Comparison of ENCODE assay signal across 8 cellular contexts in the genomic region with DNA sequence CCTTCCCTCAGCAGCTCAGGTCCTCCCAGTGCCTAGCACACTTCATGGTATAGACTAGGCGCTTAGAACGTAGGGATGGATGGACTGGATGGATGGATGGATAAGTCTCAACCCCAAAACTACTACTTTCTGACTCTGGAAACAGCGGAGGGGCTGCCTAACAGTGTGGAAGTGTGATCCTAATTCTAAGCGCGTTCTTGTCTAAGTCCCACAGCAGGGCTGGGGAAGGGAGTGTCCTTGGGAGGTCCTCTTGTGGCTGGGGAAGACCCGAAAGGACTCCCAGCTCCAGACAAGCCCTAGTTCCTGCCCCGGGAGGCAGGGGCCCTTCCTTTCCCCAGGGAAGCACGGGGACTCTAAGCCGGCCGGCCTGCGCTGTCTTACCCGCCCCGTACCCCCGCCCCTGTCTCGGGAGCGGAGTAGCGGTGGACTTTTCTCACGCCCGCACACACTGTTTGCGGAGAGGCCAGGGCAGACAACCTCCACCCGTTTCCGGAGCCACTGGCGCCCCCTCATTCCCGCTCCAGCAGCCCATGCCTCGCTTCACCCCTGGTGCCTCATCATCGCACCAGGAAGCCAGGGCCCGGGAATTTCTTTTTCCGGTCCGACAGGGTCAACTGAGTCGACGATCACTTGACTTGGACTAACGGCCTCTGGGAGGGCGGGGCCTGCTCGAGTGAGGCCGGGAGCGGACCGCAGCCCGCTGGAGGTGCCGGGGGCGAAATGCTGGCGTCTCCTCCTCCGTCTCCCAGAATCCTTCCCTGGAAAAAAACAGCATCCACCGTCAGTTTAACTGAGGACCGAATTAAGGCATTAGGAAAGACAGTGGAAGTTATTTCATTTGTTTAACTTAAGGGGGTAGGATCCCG.
DNase-seq lines count a peak whose midpoint lies in the region; ATAC-seq and TF ChIP-seq lines count a peak whose summit lies in the region.

No MANE protein-coding gene starts in this region.

- CTCF ChIA-PET in activated B cell treated with CpG ODN at 0.5 μM for 24 hours (lab: Charles Lee): no interaction called here

- H3K9ac ChIP-seq in liver (ENCODE audit: low read depth in 1 of 2, low read length in 2 of 2): peak overlapping the region; percentile 21 to 60

- peaks cover 12% of the 10 kb centered on the region for H3K27me3 Mint-ChIP-seq in activated B cell treated with CpG ODN at 0.5 μM for 24 hours

- intact Hi-C loops in activated B cell treated with CpG ODN at 0.5 μM for 24 hours (cut with micrococcal nuclease): no loop called here

- peak; percentile 25 for DNase-seq in NCI-H1436 (lab: John Stamatoyannopoulos, UW)
- no peak for DNase-seq in NCI-H1436 treated with DMSO at 0.1 percent for 48 hours (lab: John Stamatoyannopoulos, UW)
- peak; percentile 38 to 41 for DNase-seq in Kasumi-1 (lab: John Stamatoyannopoulos, UW)
- DNase-seq in activated B cell treated with CpG ODN at 0.5 μM for 24 hours: no peak
- DNase-seq in stimulated activated CD4-positive, alpha-beta T cell treated with anti-CD3 and anti-CD28 coated beads, Interleukin-2, amount 100 ng/mL, for 24 hours: peak; percentile 59 to 61
- no peak for DNase-seq in SHP77 treated with DMSO at 0.1 percent for 48 hours (lab: John Stamatoyannopoulos, UW)

- H3K4me3 Mint-ChIP-seq in activated B cell treated with CpG ODN at 0.5 μM for 24 hours: peak overlapping the region; percentile 72

- H3K27ac ChIP-seq in ectodermal cell (ENCODE audit: insufficient read depth, low read depth, low read length, poor library complexity, severe bottlenecking): no peak overlapping the region
- H3K27ac ChIP-seq in liver (ENCODE audit: low read depth in 1 of 2, low read length in 2 of 2): peak overlapping the region; percentile 41 to 65

- H3K9me3 Mint-ChIP-seq in activated B cell treated with CpG ODN at 0.5 μM for 24 hours: no peaks in the 10 kb centered on the region

- ATAC-seq in activated B cell treated with CpG ODN at 0.5 μM for 24 hours (ENCODE audit: low read depth): peak; percentile 37

- H3K36me3 Mint-ChIP-seq in activated B cell treated with CpG ODN at 0.5 μM for 24 hours (ENCODE audit: low read depth): no peaks in the 10 kb centered on the region

- 10 to 11% methylated on average over 45 of the region's 45 CpGs for WGBS in ectodermal cell, 2 experiments
- WGBS in liver: 9% methylated on average over 45 of the region's 45 CpGs

- TF ChIP-seq CTCF in activated B cell treated with CpG ODN at 0.5 μM for 24 hours (IDR thresholded peaks at IDR 0.05): no peak
- no peak for TF ChIP-seq CTCF in liver (IDR thresholded peaks at IDR 0.05; ENCODE audit: low read depth, low read length, missing input control)

- H3K9me3 ChIP-seq in ectodermal cell (ENCODE audit: control insufficient read depth, low read length) (no peaks in the 10 kb centered on the region), liver (ENCODE audit: control insufficient read depth in 4 of 4, low read length in 3 of 4) (no peaks in the 10 kb centered on the region)

- H3K4me1 ChIP-seq in ectodermal cell (ENCODE audit: control insufficient read depth, insufficient read depth, low read length) (no peaks in the 10 kb centered on the region), liver (ENCODE audit: control insufficient read depth in 4 of 4, insufficient read depth in 4 of 4, low read length in 3 of 4) (peaks cover 0 to 11% (median 3%) of the 10 kb centered on the region in 4 donors)

- peak in 1 of 2 donors; percentile 21 for TF ChIP-seq RAD21 in liver (IDR thresholded peaks at IDR 0.05)

- peaks cover 1% of the 10 kb centered on the region for H3K4me1 Mint-ChIP-seq in activated B cell treated with CpG ODN at 0.5 μM for 24 hours

- H3K27me3 ChIP-seq in ectodermal cell (ENCODE audit: control insufficient read depth, insufficient read depth, low read length, poor library complexity, severe bottlenecking) (peaks cover 9% of the 10 kb centered on the region), liver (ENCODE audit: control insufficient read depth in 4 of 4, insufficient read depth in 4 of 4, low read length in 3 of 4) (no peaks in the 10 kb centered on the region)

- H3K4me3 ChIP-seq in ectodermal cell (ENCODE audit: insufficient read depth, low read depth, low read length) (peak overlapping the region; percentile 33), liver (ENCODE audit: low read depth in 1 of 3, low read length in 3 of 3) (peak overlapping the region; percentile 51 to 69 (median 60))

- no peak overlapping the region for H3K27ac Mint-ChIP-seq in activated B cell treated with CpG ODN at 0.5 μM for 24 hours

- no peaks in the 10 kb centered on the region for H3K36me3 ChIP-seq in ectodermal cell (ENCODE audit: control insufficient read depth, insufficient read depth, low read length)
- H3K36me3 ChIP-seq in liver (ENCODE audit: control insufficient read depth in 4 of 4, insufficient read depth in 3 of 4, low read depth in 1 of 4, low read length in 3 of 4): no peaks in the 10 kb centered on the region

- POLR2A ChIA-PET in activated B cell treated with CpG ODN at 0.5 μM for 24 hours (lab: Charles Lee): no interaction called here

TF ChIP-seq in liver, 16 proteins besides CTCF, POLR2A, EP300 and RAD21:
- peak; percentile 79 to 87 for TF ChIP-seq RXRA (IDR thresholded peaks at IDR 0.05)
- TF ChIP-seq, protein P1, sequence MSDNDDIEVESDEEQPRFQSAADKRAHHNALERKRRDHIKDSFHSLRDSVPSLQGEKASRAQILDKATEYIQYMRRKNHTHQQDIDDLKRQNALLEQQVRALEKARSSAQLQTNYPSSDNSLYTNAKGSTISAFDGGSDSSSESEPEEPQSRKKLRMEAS (IDR thresholded peaks at IDR 0.05): no peak
- TF ChIP-seq HNF4A (conservative IDR thresholded peaks at IDR 0.05): peak; percentile 67 to 74
- TF ChIP-seq, protein P2, sequence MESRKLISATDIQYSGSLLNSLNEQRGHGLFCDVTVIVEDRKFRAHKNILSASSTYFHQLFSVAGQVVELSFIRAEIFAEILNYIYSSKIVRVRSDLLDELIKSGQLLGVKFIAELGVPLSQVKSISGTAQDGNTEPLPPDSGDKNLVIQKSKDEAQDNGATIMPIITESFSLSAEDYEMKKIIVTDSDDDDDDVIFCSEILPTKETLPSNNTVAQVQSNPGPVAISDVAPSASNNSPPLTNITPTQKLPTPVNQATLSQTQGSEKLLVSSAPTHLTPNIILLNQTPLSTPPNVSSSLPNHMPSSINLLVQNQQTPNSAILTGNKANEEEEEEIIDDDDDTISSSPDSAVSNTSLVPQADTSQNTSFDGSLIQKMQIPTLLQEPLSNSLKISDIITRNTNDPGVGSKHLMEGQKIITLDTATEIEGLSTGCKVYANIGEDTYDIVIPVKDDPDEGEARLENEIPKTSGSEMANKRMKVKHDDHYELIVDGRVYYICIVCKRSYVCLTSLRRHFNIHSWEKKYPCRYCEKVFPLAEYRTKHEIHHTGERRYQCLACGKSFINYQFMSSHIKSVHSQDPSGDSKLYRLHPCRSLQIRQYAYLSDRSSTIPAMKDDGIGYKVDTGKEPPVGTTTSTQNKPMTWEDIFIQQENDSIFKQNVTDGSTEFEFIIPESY (IDR thresholded peaks at IDR 0.05): no peak
- TF ChIP-seq NR2F2 (IDR thresholded peaks at IDR 0.05): peak; percentile 52
- peak; percentile 32 for TF ChIP-seq HNF4G (IDR thresholded peaks at IDR 0.05)
- TF ChIP-seq, protein P3, sequence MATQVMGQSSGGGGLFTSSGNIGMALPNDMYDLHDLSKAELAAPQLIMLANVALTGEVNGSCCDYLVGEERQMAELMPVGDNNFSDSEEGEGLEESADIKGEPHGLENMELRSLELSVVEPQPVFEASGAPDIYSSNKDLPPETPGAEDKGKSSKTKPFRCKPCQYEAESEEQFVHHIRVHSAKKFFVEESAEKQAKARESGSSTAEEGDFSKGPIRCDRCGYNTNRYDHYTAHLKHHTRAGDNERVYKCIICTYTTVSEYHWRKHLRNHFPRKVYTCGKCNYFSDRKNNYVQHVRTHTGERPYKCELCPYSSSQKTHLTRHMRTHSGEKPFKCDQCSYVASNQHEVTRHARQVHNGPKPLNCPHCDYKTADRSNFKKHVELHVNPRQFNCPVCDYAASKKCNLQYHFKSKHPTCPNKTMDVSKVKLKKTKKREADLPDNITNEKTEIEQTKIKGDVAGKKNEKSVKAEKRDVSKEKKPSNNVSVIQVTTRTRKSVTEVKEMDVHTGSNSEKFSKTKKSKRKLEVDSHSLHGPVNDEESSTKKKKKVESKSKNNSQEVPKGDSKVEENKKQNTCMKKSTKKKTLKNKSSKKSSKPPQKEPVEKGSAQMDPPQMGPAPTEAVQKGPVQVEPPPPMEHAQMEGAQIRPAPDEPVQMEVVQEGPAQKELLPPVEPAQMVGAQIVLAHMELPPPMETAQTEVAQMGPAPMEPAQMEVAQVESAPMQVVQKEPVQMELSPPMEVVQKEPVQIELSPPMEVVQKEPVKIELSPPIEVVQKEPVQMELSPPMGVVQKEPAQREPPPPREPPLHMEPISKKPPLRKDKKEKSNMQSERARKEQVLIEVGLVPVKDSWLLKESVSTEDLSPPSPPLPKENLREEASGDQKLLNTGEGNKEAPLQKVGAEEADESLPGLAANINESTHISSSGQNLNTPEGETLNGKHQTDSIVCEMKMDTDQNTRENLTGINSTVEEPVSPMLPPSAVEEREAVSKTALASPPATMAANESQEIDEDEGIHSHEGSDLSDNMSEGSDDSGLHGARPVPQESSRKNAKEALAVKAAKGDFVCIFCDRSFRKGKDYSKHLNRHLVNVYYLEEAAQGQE (IDR thresholded peaks at IDR 0.05): peak; percentile 46
- peak; percentile 64 to 90 for TF ChIP-seq GABPA (IDR thresholded peaks at IDR 0.05 in 1 of 2, conservative IDR thresholded peaks at IDR 0.05 in 1 of 2)
- no peak for TF ChIP-seq JUND (IDR thresholded peaks at IDR 0.05)
- TF ChIP-seq SP1 (IDR thresholded peaks at IDR 0.05): peak; percentile 66
- peak; percentile 5 for TF ChIP-seq FOXA1 (IDR thresholded peaks at IDR 0.05)
- peak; percentile 40 for TF ChIP-seq YY1 (IDR thresholded peaks at IDR 0.05)
TF ChIP-seq in liver: peak in this region for 9.

Comparison
In these comparisons a context has a peak if more than half of its experiments do, and no peak if none do; other contexts are left out.
1. DNase-seq: peak in NCI-H1436 (single experiment), Kasumi-1 (2 of 2) and stimulated activated CD4-positive, alpha-beta T cell treated with anti-CD3 and anti-CD28 coated beads, Interleukin-2, amount 100 ng/mL, for 24 hours (2 of 2); none in NCI-H1436 treated with DMSO at 0.1 percent for 48 hours (single experiment), activated B cell treated with CpG ODN at 0.5 μM for 24 hours (single experiment) and SHP77 treated with DMSO at 0.1 percent for 48 hours (single experiment).